ENCODE assay signal across 14 cellular contexts in the genomic region with DNA sequence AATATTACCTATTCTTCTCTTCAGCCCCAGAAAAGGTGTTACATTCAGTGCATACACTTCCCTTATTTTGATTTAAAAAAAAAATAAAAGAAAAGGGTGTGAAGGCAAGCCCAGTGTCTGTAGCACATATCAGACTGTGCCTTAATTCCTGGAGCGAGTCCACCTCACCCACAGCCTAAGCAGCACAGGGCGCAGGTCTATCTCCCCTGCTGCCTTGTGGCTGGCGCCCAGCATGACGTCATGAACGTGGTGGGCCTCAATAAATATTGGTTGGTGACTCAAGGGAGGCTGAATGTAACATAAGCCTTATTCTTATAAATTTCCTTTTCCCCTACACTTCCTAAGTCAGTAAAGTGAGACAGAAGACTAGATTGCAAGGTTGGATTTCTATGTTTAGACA. TPM values are rescaled to one million over a fixed set of nuclear protein-coding genes. Genes with fewer than 3 reads are reported as not detected.
DNase-seq lines count a peak whose midpoint lies in the region; ATAC-seq and TF ChIP-seq lines count a peak whose summit lies in the region.
"Had no signal": no experiment of that assay in that cellular context is flagged by ENCODE, and none has a peak within 500 bp of the region (broad histone marks: within the 10 kb centered on the region; RNA-seq: fewer than 3 reads in every experiment).

No MANE protein-coding gene starts in this region.

- BruUV-seq in IMR-90 (replicated peaks; lab: Mats Ljungman, UMichigan), result no TSS peak

- H3K36me3 Mint-ChIP-seq in CD4-positive, CD25-positive, alpha-beta regulatory T cell, result peaks cover 22% of the 10 kb centered on the region
- H3K36me3 Mint-ChIP-seq in immature natural killer cell, result peaks cover 15 to 21% (median 16%) of the 10 kb centered on the region in 3 donors

- peaks cover 38 to 72% (median 51%) of the 10 kb centered on the region in 4 donors for H3K4me1 Mint-ChIP-seq in CD4-positive, CD25-positive, alpha-beta regulatory T cell
- peaks cover 59% of the 10 kb centered on the region in 2 donors for H3K4me1 Mint-ChIP-seq in immature natural killer cell

- H3K27ac ChIP-seq in CD4-positive, CD25-positive, alpha-beta regulatory T cell (ENCODE audit: insufficient read depth, low read length, poor library complexity, severe bottlenecking), result peak overlapping the region; percentile 77
- H3K27ac ChIP-seq in IMR-90 (ENCODE audit: insufficient read depth, low read length), result no peak overlapping the region
- H3K27ac ChIP-seq: ascending aorta had no signal

- no peak overlapping the region for H3K4me2 ChIP-seq in IMR-90 (ENCODE audit: low read depth, low read length)

- intact Hi-C loops in IMR-90 (cut with micrococcal nuclease), result loop anchor here (10.0 kb wide), 1 partner anchor 62 kb away; no protein-coding TSS in a partner anchor

- no CpG with 5 or more reads among the region's 5 CpGs for WGBS in IMR-90 (ENCODE audit: extremely low coverage in 2 of 2, insufficient read length in 1 of 2), 2 experiments

- H4K5ac ChIP-seq in IMR-90 (ENCODE audit: low read depth, low read length), result no peak overlapping the region

- H3K27ac Mint-ChIP-seq in CD4-positive, CD25-positive, alpha-beta regulatory T cell, result peak overlapping the region in 2 of 3 donors; percentile 65 to 81
- peak overlapping the region; percentile 81 to 96 (median 88) for H3K27ac Mint-ChIP-seq in immature natural killer cell

- peak overlapping the region; percentile 73 for H3K4me3 ChIP-seq in CD4-positive, CD25-positive, alpha-beta regulatory T cell (ENCODE audit: low read depth, low read length)
- no peak overlapping the region for H3K4me3 ChIP-seq in IMR-90 (ENCODE audit: insufficient read depth, low read depth, low read length)
- H3K4me3 ChIP-seq: ascending aorta had no signal

- no peak overlapping the region for H3K23ac ChIP-seq in IMR-90 (ENCODE audit: low read depth, low read length)

- CTCF ChIA-PET in IMR-90 (lab: Yijun Ruan, JAX), result no interaction called here

- no peak for TF ChIP-seq CTCF in IMR-90 (conservative IDR thresholded peaks at IDR 0.05; ENCODE audit: low read depth, low read length)

- H3K9me1 ChIP-seq in IMR-90 (ENCODE audit: insufficient read depth, low read length), result peaks cover 6% of the 10 kb centered on the region; the same call in 1 of the 2 replicates

- ATAC-seq in CD4-positive, CD25-positive, alpha-beta regulatory T cell (ENCODE audit: low read depth in 2 of 2), result no peak
- ATAC-seq in IMR-90 (ENCODE audit: low read depth) (no peak; the same call in 1 of the 2 replicates), HG02588 (IDR thresholded peaks at IDR 0.05; ENCODE audit: unreplicated experiment) (no peak), HG02623 (IDR thresholded peaks at IDR 0.05; ENCODE audit: unreplicated experiment) (no peak)

- no peaks in the 10 kb centered on the region for H3K27me3 Mint-ChIP-seq in CD4-positive, CD25-positive, alpha-beta regulatory T cell
- H3K27me3 Mint-ChIP-seq in immature natural killer cell (ENCODE audit: low read depth in 3 of 3), result peaks cover 0 to 2% (median 2%) of the 10 kb centered on the region in 3 donors

- no peak overlapping the region for H2AFZ ChIP-seq in IMR-90 (replicated peaks; ENCODE audit: low read length, poor library complexity)

- POLR2A ChIA-PET in IMR-90 (lab: Charles Lee; ENCODE audit: unreplicated experiment), result no interaction called here

- H3K4ac ChIP-seq in IMR-90 (ENCODE audit: low read depth, low read length), result no peak overlapping the region

- no peak for TF ChIP-seq POLR2A in IMR-90 (IDR thresholded peaks at IDR 0.05; ENCODE audit: low read depth, low read length)

- no peak overlapping the region for H2BK120ac ChIP-seq in IMR-90 (ENCODE audit: low read depth, low read length)

- H4K91ac ChIP-seq in IMR-90 (ENCODE audit: insufficient read depth, low read depth, low read length), result no peak overlapping the region

- no peak overlapping the region for H2AK5ac ChIP-seq in IMR-90 (ENCODE audit: low read depth, low read length)

- no peak overlapping the region for H2BK5ac ChIP-seq in IMR-90 (ENCODE audit: low read depth, low read length, poor library complexity, severe bottlenecking)

- peaks cover 17% of the 10 kb centered on the region for H3K4me1 ChIP-seq in CD4-positive, CD25-positive, alpha-beta regulatory T cell (ENCODE audit: control insufficient read depth, insufficient read depth, low read length, poor library complexity, severe bottlenecking)
- peaks cover 11% of the 10 kb centered on the region for H3K4me1 ChIP-seq in IMR-90 (ENCODE audit: control insufficient read depth, insufficient read depth, low read length)
- H3K4me1 ChIP-seq: BE2C had no signal

- H3K14ac ChIP-seq in IMR-90 (replicated peaks; ENCODE audit: low read depth, low read length), result no peak overlapping the region

- H3K56ac ChIP-seq in IMR-90 (ENCODE audit: extremely low read depth, insufficient read depth, low read length), result no peak overlapping the region

- no peak overlapping the region for H3K4me3 Mint-ChIP-seq in CD4-positive, CD25-positive, alpha-beta regulatory T cell
- H3K4me3 Mint-ChIP-seq in immature natural killer cell, result peak overlapping the region in 3 of 5 donors; percentile 38 to 79 (median 40)

- H2BK20ac ChIP-seq in IMR-90 (ENCODE audit: low read depth, low read length), result no peak overlapping the region

- H2BK15ac ChIP-seq in IMR-90 (ENCODE audit: low read depth, low read length), result no peak overlapping the region

- peaks cover 4% of the 10 kb centered on the region; the same call in 1 of the 2 replicates for H4K20me1 ChIP-seq in IMR-90 (ENCODE audit: insufficient read depth, low read length)

- H4K8ac ChIP-seq in IMR-90 (ENCODE audit: low read depth in 2 of 2, low read length in 2 of 2), result no peak overlapping the region

- dilution Hi-C loops in IMR-90 (cut with HindIII; ENCODE audit: low sequenced_read_pairs, unreplicated experiment), result no loop called here

- no peak overlapping the region for H3K18ac ChIP-seq in IMR-90 (ENCODE audit: low read depth, low read length)

- in situ Hi-C loops in IMR-90 (cut with MboI; ENCODE audit: low sequenced_read_pairs), result no loop called here

- no peak for DNase-seq in CD4-positive, CD25-positive, alpha-beta regulatory T cell
- peak; percentile 72 for DNase-seq in IMR-90
- DNase-seq in activated CD8-positive, alpha-beta memory T cell treated with anti-CD3 and anti-CD28 coated beads, Interleukin-2, amount 50 U/mL, for 4 hours, result peak; percentile 66
- peak; percentile 52 to 72 (median 55) for DNase-seq in immature natural killer cell
- DNase-seq in amniotic stem cell (lab: John Stamatoyannopoulos, UW), result no peak
- no peak for DNase-seq in NCI-H226
- DNase-seq: BE2C; foreskin melanocyte; GOT3; NCI-H2171 treated with DMSO at 0.1 percent for 48 hours; stimulated activated CD4-positive, alpha-beta T cell treated with anti-CD3 and anti-CD28 coated beads, Interleukin-2, amount 100 ng/mL, for 48 hours had no signal

- H3K9me3 Mint-ChIP-seq in CD4-positive, CD25-positive, alpha-beta regulatory T cell, result peaks cover 0 to 1% (median 0%) of the 10 kb centered on the region in 7 donors
- H3K9me3 Mint-ChIP-seq in immature natural killer cell, result no peaks in the 10 kb centered on the region

- H2AK9ac ChIP-seq in IMR-90 (replicated peaks; ENCODE audit: low read depth, low read length, poor library complexity), result no peak overlapping the region

- no peak for TF ChIP-seq RAD21 in IMR-90 (IDR thresholded peaks at IDR 0.05; ENCODE audit: low read length)

- no peak overlapping the region for H3K9ac ChIP-seq in IMR-90 (ENCODE audit: low read depth, low read length)

- H3K36me3 ChIP-seq in CD4-positive, CD25-positive, alpha-beta regulatory T cell (ENCODE audit: control insufficient read depth, insufficient read depth, low read length), result peaks cover 17% of the 10 kb centered on the region
- peaks cover 4% of the 10 kb centered on the region; the same call in 1 of the 2 replicates for H3K36me3 ChIP-seq in IMR-90 (ENCODE audit: control insufficient read depth, insufficient read depth, low read length)
- H3K36me3 ChIP-seq: BE2C had no signal

- no peaks in the 10 kb centered on the region for H3K27me3 ChIP-seq in CD4-positive, CD25-positive, alpha-beta regulatory T cell (ENCODE audit: control insufficient read depth, insufficient read depth, low read length)
- no peaks in the 10 kb centered on the region for H3K27me3 ChIP-seq in IMR-90 (ENCODE audit: control insufficient read depth, insufficient read depth, low read length)
- H3K27me3 ChIP-seq: ascending aorta, BE2C had no signal

- no peaks in the 10 kb centered on the region for H3K9me3 ChIP-seq in CD4-positive, CD25-positive, alpha-beta regulatory T cell (ENCODE audit: control insufficient read depth in 2 of 2, low read length in 2 of 2)
- no peaks in the 10 kb centered on the region for H3K9me3 ChIP-seq in IMR-90 (ENCODE audit: control insufficient read depth, insufficient read depth, low read length)
- H3K9me3 ChIP-seq: ascending aorta, BE2C had no signal

- peaks cover 0 to 3% of the 10 kb centered on the region in 2 experiments; a peak in 1 of 4 replicates for H3K79me1 ChIP-seq in IMR-90 (ENCODE audit: low read depth in 1 of 2, low read length in 2 of 2)

TF ChIP-seq in IMR-90, 13 proteins besides CTCF, POLR2A, EP300 and RAD21 (continues in another document):
- no peak for TF ChIP-seq MAZ (IDR thresholded peaks at IDR 0.05; ENCODE audit: borderline replicate concordance, low read depth, low read length)
- no peak for TF ChIP-seq CHD1 (IDR thresholded peaks at IDR 0.05; ENCODE audit: low read depth, low read length)
- TF ChIP-seq, protein P1, sequence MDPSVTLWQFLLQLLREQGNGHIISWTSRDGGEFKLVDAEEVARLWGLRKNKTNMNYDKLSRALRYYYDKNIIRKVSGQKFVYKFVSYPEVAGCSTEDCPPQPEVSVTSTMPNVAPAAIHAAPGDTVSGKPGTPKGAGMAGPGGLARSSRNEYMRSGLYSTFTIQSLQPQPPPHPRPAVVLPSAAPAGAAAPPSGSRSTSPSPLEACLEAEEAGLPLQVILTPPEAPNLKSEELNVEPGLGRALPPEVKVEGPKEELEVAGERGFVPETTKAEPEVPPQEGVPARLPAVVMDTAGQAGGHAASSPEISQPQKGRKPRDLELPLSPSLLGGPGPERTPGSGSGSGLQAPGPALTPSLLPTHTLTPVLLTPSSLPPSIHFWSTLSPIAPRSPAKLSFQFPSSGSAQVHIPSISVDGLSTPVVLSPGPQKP (IDR thresholded peaks at IDR 0.05; ENCODE audit: borderline replicate concordance, low read depth, low read length), result no peak
- no peak for TF ChIP-seq CEBPB (IDR thresholded peaks at IDR 0.05; ENCODE audit: low read depth, low read length)
- no peak for TF ChIP-seq BHLHE40 (IDR thresholded peaks at IDR 0.05; ENCODE audit: low read depth, low read length)
- TF ChIP-seq RCOR1 (IDR thresholded peaks at IDR 0.05; ENCODE audit: insufficient replicate concordance, low read length), result no peak
- no peak for TF ChIP-seq NFE2L2 (IDR thresholded peaks at IDR 0.05; ENCODE audit: low read depth, low read length)

RNA-seq across cellular contexts. Expression of gene ST3GAL5, which starts 26.4 kb away (rescaled TPM):
- total RNA-seq in CD4-positive, CD25-positive, alpha-beta regulatory T cell, result 25.8 TPM
- 10 to 100 TPM; 11.3 to 15.1 (median 13.5) TPM for polyA plus RNA-seq in CD4-positive, CD25-positive, alpha-beta regulatory T cell
- total RNA-seq in IMR-90 (2012; rRNA removed), result 16.8 and 18.6 TPM in 2 replicates
- 19.2 and 21.0 TPM in 2 replicates for polyA plus RNA-seq in IMR-90 (2012; rRNA removed)
- polyA plus RNA-seq in IMR-90 (2012; cell fraction: cytosol; rRNA removed), result 7.8 and 18.4 TPM in 2 replicates
- polyA plus RNA-seq in IMR-90 (2012; cell fraction: nucleus; rRNA removed; ENCODE audit: low replicate concordance), result 8.6 and 21.3 TPM in 2 replicates
- 10 to 100 TPM; 15.0 to 20.9 (median 19.9) TPM for polyA plus RNA-seq in immature natural killer cell

Comparison
In these comparisons a context has a peak if more than half of its experiments do, and no peak if none do; other contexts are left out.
1. DNase-seq: peak in IMR-90 (single experiment), activated CD8-positive, alpha-beta memory T cell treated with anti-CD3 and anti-CD28 coated beads, Interleukin-2, amount 50 U/mL, for 4 hours (single experiment) and immature natural killer cell (3 of 3); none in CD4-positive, CD25-positive, alpha-beta regulatory T cell (0 of 3), amniotic stem cell (single experiment) and NCI-H226 (single experiment).
2. H3K4me3 Mint-ChIP-seq: peak in immature natural killer cell (3 of 5); none in CD4-positive, CD25-positive, alpha-beta regulatory T cell (0 of 4).